In genomic region chr2:206442854-206443734, GRCh38 we compare ENCODE assay signal across 8 cellular contexts. TPM values are rescaled to one million over a fixed set of nuclear protein-coding genes. Genes with fewer than 3 reads are reported as not detected.
DNase-seq lines count a peak whose midpoint lies in the region; ATAC-seq, FAIRE-seq and TF ChIP-seq lines count a peak whose summit lies in the region.

TSS of gene ADAM23 (plus strand) at chr2:206443532. CDS start at chr2:206443867, 335 bp downstream.

- H3K36me3 ChIP-seq in GM06990 (ENCODE audit: control insufficient read depth, insufficient read depth, low read length) (no peaks in the 10 kb centered on the region), endothelial cell of umbilical vein (ENCODE audit: control insufficient read depth in 2 of 2, extremely low read depth in 1 of 2, insufficient read depth in 2 of 2, low read length in 2 of 2) (no peaks in the 10 kb centered on the region)

- H3K4me2 ChIP-seq in endothelial cell of umbilical vein (ENCODE audit: insufficient read depth, low read length), result peak within 1 kb of the TSS; percentile 68

- H3K9me3 ChIP-seq in endothelial cell of umbilical vein (replicated peaks; ENCODE audit: control insufficient read depth, insufficient read depth, low read length), result no peaks in the 10 kb centered on the region

- peaks cover 4% of the 10 kb centered on the region for H3K79me2 ChIP-seq in endothelial cell of umbilical vein (ENCODE audit: control insufficient read depth, insufficient read depth, low read length)

- peaks cover 12% of the 10 kb centered on the region for H3K4me1 Mint-ChIP-seq in activated CD8-positive, alpha-beta memory T cell treated with anti-CD3 and anti-CD28 coated beads, Interleukin-2, amount 10 ng/mL, durations not matched to agents 7 days and 5 days
- peaks cover 6% of the 10 kb centered on the region for H3K4me1 Mint-ChIP-seq in stimulated activated effector memory CD8-positive, alpha-beta T cell treated with anti-CD3 and anti-CD28 coated beads, Interleukin-12 subunit alpha, Interleukin-12 subunit beta, amount 100 ng/mL, for 72 hours

- H3K4me1 ChIP-seq in endothelial cell of umbilical vein (ENCODE audit: control insufficient read depth, extremely low read depth, insufficient read depth, low read length), result peaks cover 9% of the 10 kb centered on the region

- TF ChIP-seq CTCF in GM06990 (IDR thresholded peaks at IDR 0.05; ENCODE audit: insufficient read depth, low read length, poor library complexity, severe bottlenecking), result peak; percentile 55
- TF ChIP-seq CTCF in HFF-Myc (IDR thresholded peaks at IDR 0.05; ENCODE audit: low read depth, low read length, missing control alignments), result no peak
- peak; percentile 30 to 63 for TF ChIP-seq CTCF in endothelial cell of umbilical vein (IDR thresholded peaks at IDR 0.05; ENCODE audit: extremely low read depth in 1 of 2, insufficient read depth in 1 of 2, low read depth in 1 of 2, low read length in 2 of 2)

- peaks cover 76% of the 10 kb centered on the region for H3K27me3 Mint-ChIP-seq in activated CD8-positive, alpha-beta memory T cell treated with anti-CD3 and anti-CD28 coated beads, Interleukin-2, amount 10 ng/mL, durations not matched to agents 7 days and 5 days

- H3K9me3 Mint-ChIP-seq in activated CD8-positive, alpha-beta memory T cell treated with anti-CD3 and anti-CD28 coated beads, Interleukin-2, amount 10 ng/mL, durations not matched to agents 7 days and 5 days (ENCODE audit: low read depth), result no peaks in the 10 kb centered on the region
- no peaks in the 10 kb centered on the region for H3K9me3 Mint-ChIP-seq in stimulated activated effector memory CD8-positive, alpha-beta T cell treated with anti-CD3 and anti-CD28 coated beads, Interleukin-12 subunit alpha, Interleukin-12 subunit beta, amount 100 ng/mL, for 72 hours

- no TSS peak for BruUV-seq in endothelial cell of umbilical vein (replicated peaks; lab: Mats Ljungman, UMichigan)

- H3K27me3 ChIP-seq in GM06990 (replicated peaks; ENCODE audit: control insufficient read depth, insufficient read depth, low read length) (no peaks in the 10 kb centered on the region), endothelial cell of umbilical vein (ENCODE audit: control insufficient read depth in 2 of 2, insufficient read depth in 2 of 2, low read length in 2 of 2) (peaks cover 2 to 8% of the 10 kb centered on the region in 2 experiments)

- peak within 1 kb of the TSS; percentile 64 for H3K4me3 Mint-ChIP-seq in activated CD8-positive, alpha-beta memory T cell treated with anti-CD3 and anti-CD28 coated beads, Interleukin-2, amount 10 ng/mL, durations not matched to agents 7 days and 5 days
- H3K4me3 Mint-ChIP-seq in stimulated activated effector memory CD8-positive, alpha-beta T cell treated with anti-CD3 and anti-CD28 coated beads, Interleukin-12 subunit alpha, Interleukin-12 subunit beta, amount 100 ng/mL, for 72 hours, result peak within 1 kb of the TSS; percentile 57

- no peak within 1 kb of the TSS for H3K9ac ChIP-seq in endothelial cell of umbilical vein (replicated peaks; ENCODE audit: extremely low read depth, insufficient read depth, low read length)

- ATAC-seq in activated CD8-positive, alpha-beta memory T cell treated with anti-CD3 and anti-CD28 coated beads, Interleukin-2, amount 10 ng/mL, durations not matched to agents 7 days and 5 days, result peak; percentile 73
- peak; percentile 66 for ATAC-seq in stimulated activated effector memory CD8-positive, alpha-beta T cell treated with anti-CD3 and anti-CD28 coated beads, Interleukin-12 subunit alpha, Interleukin-12 subunit beta, amount 100 ng/mL, for 72 hours

- H3K27ac Mint-ChIP-seq in activated CD8-positive, alpha-beta memory T cell treated with anti-CD3 and anti-CD28 coated beads, Interleukin-2, amount 10 ng/mL, durations not matched to agents 7 days and 5 days, result no peak within 1 kb of the TSS
- no peak within 1 kb of the TSS for H3K27ac Mint-ChIP-seq in stimulated activated effector memory CD8-positive, alpha-beta T cell treated with anti-CD3 and anti-CD28 coated beads, Interleukin-12 subunit alpha, Interleukin-12 subunit beta, amount 100 ng/mL, for 72 hours

- H3K9me1 ChIP-seq in endothelial cell of umbilical vein (replicated peaks; ENCODE audit: control insufficient read depth, extremely low read depth, insufficient read depth, low read length), result no peaks in the 10 kb centered on the region

- peaks cover 2% of the 10 kb centered on the region for H3K36me3 Mint-ChIP-seq in activated CD8-positive, alpha-beta memory T cell treated with anti-CD3 and anti-CD28 coated beads, Interleukin-2, amount 10 ng/mL, durations not matched to agents 7 days and 5 days
- H3K36me3 Mint-ChIP-seq in stimulated activated effector memory CD8-positive, alpha-beta T cell treated with anti-CD3 and anti-CD28 coated beads, Interleukin-12 subunit alpha, Interleukin-12 subunit beta, amount 100 ng/mL, for 72 hours, result no peaks in the 10 kb centered on the region

- CTCF ChIA-PET in activated CD8-positive, alpha-beta memory T cell treated with anti-CD3 and anti-CD28 coated beads, Interleukin-2, amount 10 ng/mL, durations not matched to agents 7 days and 5 days (lab: Charles Lee), result no interaction called here
- CTCF ChIA-PET in endothelial cell of umbilical vein (lab: Charles Lee), result interaction anchor here (0.8 to 1.6 kb wide), 2 partner anchors 20 to 51 kb away, joined by 5 to 8 read pairs; no protein-coding TSS in a partner anchor

- DNase-seq in GM06990 (ENCODE audit: extremely low read depth, insufficient read length), result peak; percentile 84
- no peak for DNase-seq in HFF-Myc (ENCODE audit: extremely low read depth, low read depth)
- DNase-seq in NCI-H2196 treated with DMSO at 0.1 percent for 48 hours (lab: John Stamatoyannopoulos, UW; ENCODE audit: unreplicated experiment), result peak; percentile 5
- DNase-seq in activated CD8-positive, alpha-beta memory T cell treated with anti-CD3 and anti-CD28 coated beads, Interleukin-2, amount 10 ng/mL, durations not matched to agents 7 days and 5 days, result peak; percentile 57
- DNase-seq in endothelial cell of umbilical vein (ENCODE audit: low read depth, low spot score), result peak; percentile 60
- DNase-seq in midbrain (lab: John Stamatoyannopoulos, UW), result peak; percentile 88
- DNase-seq in stimulated activated effector memory CD8-positive, alpha-beta T cell treated with anti-CD3 and anti-CD28 coated beads, Interleukin-12 subunit alpha, Interleukin-12 subunit beta, amount 100 ng/mL, for 72 hours (ENCODE audit: low spot score in 2 of 2), result no peak
- DNase-seq in MV-4-11 (lab: John Stamatoyannopoulos, UW), result no peak

- H2AFZ ChIP-seq in endothelial cell of umbilical vein (ENCODE audit: low read depth, low read length), result peak within 1 kb of the TSS; percentile 60

- peak; percentile 80 for TF ChIP-seq POLR2A in endothelial cell of umbilical vein (IDR thresholded peaks at IDR 0.05; ENCODE audit: low read depth, low read length)

- POLR2A ChIA-PET in endothelial cell of umbilical vein (lab: Charles Lee), result no interaction called here

- no peak within 1 kb of the TSS for H3K27ac ChIP-seq in endothelial cell of umbilical vein (ENCODE audit: insufficient read depth, low read depth, low read length)

- H4K20me1 ChIP-seq in endothelial cell of umbilical vein (replicated peaks; ENCODE audit: control insufficient read depth, extremely low read depth, insufficient read depth, low read length), result no peaks in the 10 kb centered on the region

- intact Hi-C loops in endothelial cell of umbilical vein (cut with micrococcal nuclease), result loop anchor here (1.0 to 10.0 kb wide), 5 partner anchors 19 to 284 kb away; partner anchors contain the start of genes EEF1B2 and NDUFS1

- peak; percentile 55 for FAIRE-seq in endothelial cell of umbilical vein (lab: Jason Lieb, UNC)

- dilution Hi-C loops in endothelial cell of umbilical vein (cut with MboI; ENCODE audit: extremely low pct_ligation_motif_present, low sequenced_read_pairs), result no loop called here

- H3K4me3 ChIP-seq in GM06990 (replicated peaks; ENCODE audit: low read depth, low read length) (peak within 1 kb of the TSS; percentile 82), HFF-Myc (replicated peaks; ENCODE audit: low read depth, low read length) (peak within 1 kb of the TSS; percentile 37), endothelial cell of umbilical vein (replicated peaks in 1 of 3; ENCODE audit: insufficient read depth in 1 of 3, low read depth in 1 of 3, low read length in 3 of 3) (peak within 1 kb of the TSS; percentile 40 to 56 (median 55))

TF ChIP-seq in endothelial cell of umbilical vein, 7 proteins besides CTCF, POLR2A, EP300 and RAD21:
- no peak for TF ChIP-seq MAX (IDR thresholded peaks at IDR 0.05; ENCODE audit: insufficient read depth, insufficient read length)
- TF ChIP-seq FOS (IDR thresholded peaks at IDR 0.05; ENCODE audit: borderline replicate concordance, insufficient read depth, low read length), result peak; percentile 24
- TF ChIP-seq EZH2 (IDR thresholded peaks at IDR 0.05; ENCODE audit: borderline replicate concordance, low read depth, low read length, severe bottlenecking), result no peak
- TF ChIP-seq MYC (IDR thresholded peaks at IDR 0.05; ENCODE audit: low read depth, low read length), result no peak
- no peak for TF ChIP-seq GATA2 (IDR thresholded peaks at IDR 0.05; ENCODE audit: insufficient read depth, insufficient read length, low read depth, low read length)
- peak; percentile 60 for TF ChIP-seq POLR2AphosphoS5 (IDR thresholded peaks at IDR 0.05; ENCODE audit: insufficient read depth, low read depth, low read length)
- TF ChIP-seq JUN (IDR thresholded peaks at IDR 0.05; ENCODE audit: borderline replicate concordance, insufficient read depth, insufficient read length, low read depth), result no peak

RNA-seq across cellular contexts. Expression of gene ADAM23, which starts in this region (rescaled TPM):
- under 1 TPM; 0.28 to 0.32 TPM for total RNA-seq in activated CD8-positive, alpha-beta memory T cell treated with anti-CD3 and anti-CD28 coated beads, Interleukin-2, amount 10 ng/mL, durations not matched to agents 7 days and 5 days
- 20.6 and 38.5 TPM in 2 replicates for total RNA-seq in endothelial cell of umbilical vein
- 15.8 and 20.6 TPM in 2 replicates for polyA plus RNA-seq in endothelial cell of umbilical vein
- 30.9 and 31.9 TPM in 2 replicates for polyA plus RNA-seq in endothelial cell of umbilical vein (2011; cell fraction: cytosol; rRNA removed)
- polyA plus RNA-seq in endothelial cell of umbilical vein (2011; cell fraction: nucleus; rRNA removed), result 19.9 and 23.7 TPM in 2 replicates
- 23.6 and 33.5 TPM in 2 replicates for polyA plus RNA-seq in endothelial cell of umbilical vein (2012)
- polyA minus RNA-seq in endothelial cell of umbilical vein, result 35.4 and 36.0 TPM in 2 replicates
- not detected for polyA minus RNA-seq in endothelial cell of umbilical vein (2011; cell fraction: cytosol; rRNA and poly(A)+ RNA removed)
- polyA minus RNA-seq in endothelial cell of umbilical vein (2011; cell fraction: nucleus; rRNA and poly(A)+ RNA removed), result 23.1 and 28.1 TPM in 2 replicates

Comparison
In these comparisons a context has a peak if more than half of its experiments do, and no peak if none do; other contexts are left out.
1. RNA of gene ADAM23 (total RNA-seq): 20.6 to 38.5 TPM in endothelial cell of umbilical vein; 0.28 to 0.32 TPM in activated CD8-positive, alpha-beta memory T cell treated with anti-CD3 and anti-CD28 coated beads, Interleukin-2, amount 10 ng/mL, durations not matched to agents 7 days and 5 days; every median in the first group is over 10 times any median in the second.
2. Peak in DNase-seq and ATAC-seq in activated CD8-positive, alpha-beta memory T cell treated with anti-CD3 and anti-CD28 coated beads, Interleukin-2, amount 10 ng/mL, durations not matched to agents 7 days and 5 days; RNA of the gene not detected or under 1 TPM.
3. DNase-seq: peak in GM06990 (single experiment), NCI-H2196 treated with DMSO at 0.1 percent for 48 hours (single experiment), endothelial cell of umbilical vein (single experiment) and midbrain (single experiment); none in HFF-Myc (single experiment), stimulated activated effector memory CD8-positive, alpha-beta T cell treated with anti-CD3 and anti-CD28 coated beads, Interleukin-12 subunit alpha, Interleukin-12 subunit beta, amount 100 ng/mL, for 72 hours (0 of 2) and MV-4-11 (single experiment).
4. Peak in every context shown above with its lines, with median percentiles within 50 percentile points of each other: H3K4me3 ChIP-seq.